ENCODE assay signal across 20 cellular contexts in genomic region chr7:43631559-43631958, GRCh38. TPM values are rescaled to one million over a fixed set of nuclear protein-coding genes. Genes with fewer than 3 reads are reported as not detected.
DNase-seq lines count a peak whose midpoint lies in the region; ATAC-seq and TF ChIP-seq lines count a peak whose summit lies in the region.
"Had no signal": no experiment of that assay in that cellular context is flagged by ENCODE, and none has a peak within 500 bp of the region (broad histone marks: within the 10 kb centered on the region; RNA-seq: fewer than 3 reads in every experiment).

No MANE protein-coding gene starts in this region.

- H3K27ac ChIP-seq in neutrophil: peak overlapping the region; percentile 42
- H3K27ac ChIP-seq: cardiac muscle cell had no signal

- H3K27ac Mint-ChIP-seq in activated CD4-positive, alpha-beta T cell treated with anti-CD3 and anti-CD28 coated beads, Interleukin-2, amount 10 ng/mL, durations not matched to agents 7 days and 5 days: peak overlapping the region; percentile 79
- H3K27ac Mint-ChIP-seq in activated naive CD4-positive, alpha-beta T cell treated with anti-CD3 and anti-CD28 coated beads, Interleukin-2, amount 50 U/mL, for 72 hours: peak overlapping the region; percentile 76 to 86

- peaks cover 3% of the 10 kb centered on the region for H3K9me3 Mint-ChIP-seq in activated CD4-positive, alpha-beta T cell treated with anti-CD3 and anti-CD28 coated beads, Interleukin-2, amount 10 ng/mL, durations not matched to agents 7 days and 5 days
- H3K9me3 Mint-ChIP-seq in activated naive CD4-positive, alpha-beta T cell treated with anti-CD3 and anti-CD28 coated beads, Interleukin-2, amount 50 U/mL, for 72 hours: peaks cover 0 to 4% of the 10 kb centered on the region in 2 donors

- no peaks in the 10 kb centered on the region for H3K27me3 ChIP-seq in neutrophil
- H3K27me3 ChIP-seq: cardiac muscle cell had no signal

- POLR2A ChIA-PET in activated CD4-positive, alpha-beta T cell treated with anti-CD3 and anti-CD28 coated beads, Interleukin-2, amount 10 ng/mL, durations not matched to agents 7 days and 5 days (lab: Charles Lee): no interaction called here

- H3K9me3 ChIP-seq in neutrophil: no peaks in the 10 kb centered on the region

- no peaks in the 10 kb centered on the region for H3K4me1 ChIP-seq in neutrophil (ENCODE audit: control insufficient read depth in 1 of 2, insufficient read depth in 1 of 2, low read depth in 1 of 2, low read length in 1 of 2)

- DNase-seq in activated CD4-positive, alpha-beta T cell treated with anti-CD3 and anti-CD28 coated beads, Interleukin-2, amount 10 ng/mL, durations not matched to agents 7 days and 5 days: no peak
- DNase-seq in activated CD4-positive, alpha-beta T cell treated with anti-CD3 and anti-CD28 coated beads for 1 hour: no peak
- DNase-seq in activated naive CD4-positive, alpha-beta T cell treated with anti-CD3 and anti-CD28 coated beads, Interleukin-2, amount 50 U/mL, for 72 hours (ENCODE audit: low spot score in 2 of 2): no peak
- no peak for DNase-seq in kidney glomerular epithelial cell (lab: John Stamatoyannopoulos, UW)
- DNase-seq: activated CD4-positive, alpha-beta T cell treated with anti-CD3 and anti-CD28 coated beads, Interleukin-2, amount 50 U/mL, for 48 hours; effector memory CD4-positive, alpha-beta T cell; hippocampal formation; Kasumi-1; left cardiac atrium; NCI-H146; NCI-H226; posterior cingulate gyrus; Right ventricle myocardium superior; T-helper 9 cell had no signal

- H3K4me3 ChIP-seq in neutrophil (ENCODE audit: low read depth in 1 of 2, low read length in 1 of 2): no peak overlapping the region
- H3K4me3 ChIP-seq: cardiac muscle cell, skin epidermis had no signal

- peak; percentile 58 for ATAC-seq in HG02870 (IDR thresholded peaks at IDR 0.05; ENCODE audit: unreplicated experiment)
- peak; percentile 72 to 75 for ATAC-seq in activated naive CD4-positive, alpha-beta T cell treated with anti-CD3 and anti-CD28 coated beads, Interleukin-2, amount 50 U/mL, for 72 hours
- ATAC-seq in GM19455 (IDR thresholded peaks at IDR 0.05; ENCODE audit: unreplicated experiment): no peak
- ATAC-seq in HG03095 (IDR thresholded peaks at IDR 0.05; ENCODE audit: unreplicated experiment): no peak
- ATAC-seq: left cardiac atrium had no signal

- peaks cover 84% of the 10 kb centered on the region for H3K4me1 Mint-ChIP-seq in activated CD4-positive, alpha-beta T cell treated with anti-CD3 and anti-CD28 coated beads, Interleukin-2, amount 10 ng/mL, durations not matched to agents 7 days and 5 days

- H3K36me3 ChIP-seq in neutrophil: peaks cover 80% of the 10 kb centered on the region

- H3K27me3 Mint-ChIP-seq in activated CD4-positive, alpha-beta T cell treated with anti-CD3 and anti-CD28 coated beads, Interleukin-2, amount 10 ng/mL, durations not matched to agents 7 days and 5 days: no peaks in the 10 kb centered on the region

- no peak overlapping the region for H3K4me3 Mint-ChIP-seq in activated CD4-positive, alpha-beta T cell treated with anti-CD3 and anti-CD28 coated beads, Interleukin-2, amount 10 ng/mL, durations not matched to agents 7 days and 5 days

- CTCF ChIA-PET in activated CD4-positive, alpha-beta T cell treated with anti-CD3 and anti-CD28 coated beads, Interleukin-2, amount 10 ng/mL, durations not matched to agents 7 days and 5 days (lab: Charles Lee): interaction anchor here (6.7 kb wide), 1 partner anchor 49 kb away, joined by 29 read pairs; the partner anchor contains the start of gene STK17A

- H3K36me3 Mint-ChIP-seq in activated CD4-positive, alpha-beta T cell treated with anti-CD3 and anti-CD28 coated beads, Interleukin-2, amount 10 ng/mL, durations not matched to agents 7 days and 5 days (ENCODE audit: low read depth): peaks cover 87% of the 10 kb centered on the region
- peaks cover 15 to 86% of the 10 kb centered on the region in 2 donors for H3K36me3 Mint-ChIP-seq in activated naive CD4-positive, alpha-beta T cell treated with anti-CD3 and anti-CD28 coated beads, Interleukin-2, amount 50 U/mL, for 72 hours

- TF ChIP-seq CTCF in neutrophil (IDR thresholded peaks at IDR 0.05): no peak

RNA-seq across cellular contexts. Expression of gene STK17A, which starts 48.7 kb away (rescaled TPM):
- 10 to 100 TPM; 74.4 to 74.8 TPM for total RNA-seq in activated CD4-positive, alpha-beta T cell treated with anti-CD3 and anti-CD28 coated beads, Interleukin-2, amount 10 ng/mL, durations not matched to agents 7 days and 5 days
- total RNA-seq in activated naive CD4-positive, alpha-beta T cell treated with anti-CD3 and anti-CD28 coated beads, Interleukin-2, amount 50 U/mL, for 72 hours: 10 to 100 TPM; 52.0 to 71.9 TPM

Comparison
In these comparisons a context has a peak if more than half of its experiments do, and no peak if none do; other contexts are left out.
1. ATAC-seq: peak in HG02870 (single experiment) and activated naive CD4-positive, alpha-beta T cell treated with anti-CD3 and anti-CD28 coated beads, Interleukin-2, amount 50 U/mL, for 72 hours (2 of 2); none in GM19455 (single experiment) and HG03095 (single experiment).